In the genomic region with DNA sequence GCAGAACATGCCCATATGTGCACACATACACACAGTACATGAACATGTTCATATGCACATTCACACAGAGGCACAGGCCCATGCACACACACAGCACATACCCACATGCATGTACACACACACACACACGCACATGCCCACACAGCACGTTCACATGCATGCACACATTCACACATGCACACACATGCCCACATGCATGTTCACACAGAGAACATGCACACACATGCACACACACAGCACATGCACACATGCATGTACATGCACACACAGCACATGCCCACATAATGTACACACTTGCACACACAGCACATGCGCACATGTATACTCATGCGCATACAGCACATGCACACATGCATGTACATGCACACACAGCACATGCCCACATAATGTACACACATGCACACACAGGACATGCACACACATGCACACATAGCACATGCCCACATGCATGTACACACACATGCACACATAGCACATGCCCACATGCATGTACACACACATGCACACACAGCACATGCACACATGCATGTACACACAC, we compare ENCODE assay signal across 1 cellular context.
TF ChIP-seq lines count a peak whose summit lies in the region.

No MANE protein-coding gene starts in this region.

TF ChIP-seq in HepG2, 621 proteins besides CTCF, POLR2A, EP300 and RAD21 (continued from another document):
- TF ChIP-seq TERF1 (CRISPR knock-in tag; IDR thresholded peaks at IDR 0.05) (0 out of 2 replicates have a peak, but pooled peaks have one; percentile 32), PPARG (CRISPR knock-in tag; conservative IDR thresholded peaks at IDR 0.05) (no peak), ZNF256 (CRISPR knock-in tag; conservative IDR thresholded peaks at IDR 0.05) (no peak)
